8 cellular contexts compared by ENCODE assay signal in the genomic region with DNA sequence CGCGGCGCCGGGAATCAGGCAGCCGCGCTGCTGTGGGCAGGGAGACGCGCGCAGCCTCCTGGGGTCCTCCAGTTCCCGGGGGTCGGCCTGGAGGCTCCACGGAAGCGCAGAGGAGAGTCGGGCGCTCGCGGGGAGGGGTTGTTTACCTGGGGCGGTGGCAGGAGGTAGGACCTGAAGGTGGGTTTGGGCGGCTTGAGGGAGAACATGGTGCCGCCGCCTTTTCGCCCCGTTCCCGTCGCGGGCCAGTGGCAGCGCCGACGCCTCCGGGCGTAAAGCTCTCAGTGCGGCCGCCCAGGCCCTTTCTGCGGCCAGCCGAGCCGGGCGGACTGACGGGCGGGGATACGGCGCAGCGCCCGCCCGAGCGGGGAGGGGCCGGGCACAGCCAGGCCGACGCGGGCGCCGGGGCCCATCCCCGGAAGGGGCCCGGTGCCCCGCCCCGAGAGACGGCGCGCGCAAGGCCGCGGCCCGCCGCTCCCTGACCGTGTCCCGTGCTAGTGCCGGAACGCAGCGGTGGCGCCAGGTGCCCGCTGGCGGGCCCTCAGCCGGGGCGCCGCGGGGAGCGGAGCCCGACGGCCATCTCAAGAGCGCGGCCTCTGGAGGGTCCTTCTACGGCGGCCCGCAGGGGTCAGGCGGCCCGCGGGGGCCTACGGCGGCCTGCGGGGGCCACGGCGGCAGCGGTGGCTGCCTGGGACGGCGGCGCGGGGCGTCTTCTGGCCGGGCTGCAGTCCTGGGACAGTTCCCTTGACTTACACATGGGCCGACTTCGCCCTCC. TPM values are rescaled to one million over a fixed set of nuclear protein-coding genes. Genes with fewer than 3 reads are reported as not detected.
DNase-seq lines count a peak whose midpoint lies in the region; ATAC-seq and TF ChIP-seq lines count a peak whose summit lies in the region.

A gene with protein sequence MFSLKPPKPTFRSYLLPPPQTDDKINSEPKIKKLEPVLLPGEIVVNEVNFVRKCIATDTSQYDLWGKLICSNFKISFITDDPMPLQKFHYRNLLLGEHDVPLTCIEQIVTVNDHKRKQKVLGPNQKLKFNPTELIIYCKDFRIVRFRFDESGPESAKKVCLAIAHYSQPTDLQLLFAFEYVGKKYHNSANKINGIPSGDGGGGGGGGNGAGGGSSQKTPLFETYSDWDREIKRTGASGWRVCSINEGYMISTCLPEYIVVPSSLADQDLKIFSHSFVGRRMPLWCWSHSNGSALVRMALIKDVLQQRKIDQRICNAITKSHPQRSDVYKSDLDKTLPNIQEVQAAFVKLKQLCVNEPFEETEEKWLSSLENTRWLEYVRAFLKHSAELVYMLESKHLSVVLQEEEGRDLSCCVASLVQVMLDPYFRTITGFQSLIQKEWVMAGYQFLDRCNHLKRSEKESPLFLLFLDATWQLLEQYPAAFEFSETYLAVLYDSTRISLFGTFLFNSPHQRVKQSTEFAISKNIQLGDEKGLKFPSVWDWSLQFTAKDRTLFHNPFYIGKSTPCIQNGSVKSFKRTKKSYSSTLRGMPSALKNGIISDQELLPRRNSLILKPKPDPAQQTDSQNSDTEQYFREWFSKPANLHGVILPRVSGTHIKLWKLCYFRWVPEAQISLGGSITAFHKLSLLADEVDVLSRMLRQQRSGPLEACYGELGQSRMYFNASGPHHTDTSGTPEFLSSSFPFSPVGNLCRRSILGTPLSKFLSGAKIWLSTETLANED (minus strand): TSS at position 328 of the 772 bp plus-strand sequence. CDS start 122 bp downstream, at position 206.

- ATAC-seq in GM21717 (IDR thresholded peaks at IDR 0.05; ENCODE audit: unreplicated experiment) (peak; percentile 79), heart right ventricle (peak; percentile 94 to 98 (median 96)), upper lobe of right lung (peak; percentile 98)

- H3K9me3 ChIP-seq in heart right ventricle (no peaks in the 10 kb centered on the region), prostate gland (no peaks in the 10 kb centered on the region), upper lobe of right lung (no peaks in the 10 kb centered on the region)

- H3K27me3 ChIP-seq in heart right ventricle (no peaks in the 10 kb centered on the region), prostate gland (replicated peaks; ENCODE audit: insufficient read depth) (no peaks in the 10 kb centered on the region), upper lobe of right lung (no peaks in the 10 kb centered on the region)

- H3K36me3 ChIP-seq in heart right ventricle, result peaks cover 0 to 18% (median 0%) of the 10 kb centered on the region in 9 donors
- H3K36me3 ChIP-seq in prostate gland, result no peaks in the 10 kb centered on the region
- peaks cover 13% of the 10 kb centered on the region for H3K36me3 ChIP-seq in upper lobe of right lung

- intact Hi-C loops in heart right ventricle (cut with DNase I), result loop anchor here in 2 of 10 donors (5.0 to 10.0 kb wide), 2 partner anchors 41 to 333 kb away; partner anchors contain the start of gene KLF13 (in 1 of the 2)
- intact Hi-C loops in prostate gland (cut with DNase I), result loop anchor here (5.0 kb wide), 1 partner anchor 351 kb away; no protein-coding TSS in a partner anchor
- intact Hi-C loops in upper lobe of right lung (cut with DNase I), result no loop called here

- peak; percentile 68 for TF ChIP-seq POLR2A in prostate gland (IDR thresholded peaks at IDR 0.05)

- H3K27ac ChIP-seq in adipose tissue (ENCODE audit: low read depth, low read length), result peak within 1 kb of the TSS; percentile 74
- peak within 1 kb of the TSS; percentile 80 to 99 (median 95) for H3K27ac ChIP-seq in heart right ventricle
- peak within 1 kb of the TSS; percentile 94 to 95 for H3K27ac ChIP-seq in prostate gland
- peak within 1 kb of the TSS; percentile 97 for H3K27ac ChIP-seq in upper lobe of right lung

- 0% methylated on average over 68 to 100 of the region's 100 CpGs for WGBS in adipose tissue, 3 donors
- 1% methylated on average over 86 to 100 of the region's 100 CpGs for WGBS in heart right ventricle, 2 donors
- under 1% methylated on average over 27 of the region's 100 CpGs for WGBS in prostate gland

- DNase-seq in ELF-1 (ENCODE audit: low read depth, low spot score), result peak; percentile 82
- peak; percentile 44 for DNase-seq in Jurkat, Clone E6-1 (ENCODE audit: low read depth, low spot score)
- peak; percentile 52 for DNase-seq in T follicular helper cell (ENCODE audit: low read depth)
- peak; percentile 78 to 82 for DNase-seq in heart right ventricle
- DNase-seq in prostate gland (ENCODE audit: low spot score), result peak; percentile 64
- DNase-seq in upper lobe of right lung, result peak; percentile 93

- no peak for TF ChIP-seq CTCF in heart right ventricle (IDR thresholded peaks at IDR 0.05)
- peak in 1 of 4 experiments; percentile 21 for TF ChIP-seq CTCF in prostate gland (IDR thresholded peaks at IDR 0.05)
- TF ChIP-seq CTCF in upper lobe of right lung (IDR thresholded peaks at IDR 0.05), result no peak

- peak within 1 kb of the TSS; percentile 86 for H3K4me3 ChIP-seq in Jurkat, Clone E6-1 (ENCODE audit: low read length)
- peak within 1 kb of the TSS; percentile 55 to 97 (median 94) for H3K4me3 ChIP-seq in heart right ventricle
- peak within 1 kb of the TSS; percentile 80 to 91 for H3K4me3 ChIP-seq in prostate gland
- H3K4me3 ChIP-seq in upper lobe of right lung, result peak within 1 kb of the TSS; percentile 93

- H3K4me1 ChIP-seq in heart right ventricle, result peaks cover 0 to 51% (median 45%) of the 10 kb centered on the region in 9 donors
- H3K4me1 ChIP-seq in prostate gland (replicated peaks), result no peaks in the 10 kb centered on the region
- H3K4me1 ChIP-seq in upper lobe of right lung, result peaks cover 14% of the 10 kb centered on the region

RNA-seq across cellular contexts. Expression of the gene that starts here (rescaled TPM):
- polyA plus RNA-seq in Jurkat, Clone E6-1 (2012; ENCODE audit: insufficient read depth, insufficient read length), result 14.9 TPM
- 10 to 100 TPM in 2 of 3 donors, 1 to 10 TPM in 1; 8.1 to 36.8 (median 20.5) TPM for polyA plus RNA-seq in adipose tissue
- total RNA-seq in heart right ventricle, result 10 to 100 TPM; 17.3 to 50.1 (median 30.2) TPM
- 10 to 100 TPM in 1 of 2 donors, 1 to 10 TPM in 1; 9.4 to 13.9 TPM for polyA plus RNA-seq in heart right ventricle
- 10 to 100 TPM; 32.5 to 35.2 TPM for total RNA-seq in prostate gland
- total RNA-seq in upper lobe of right lung, result 36.2 TPM

Comparison
In these comparisons a context has a peak if more than half of its experiments do, and no peak if none do; other contexts are left out.
1. Peak in every context shown above with its lines: DNase-seq, ATAC-seq, H3K4me3 ChIP-seq and H3K27ac ChIP-seq.